Comparison of ENCODE assay signal across 8 cellular contexts in the genomic region with DNA sequence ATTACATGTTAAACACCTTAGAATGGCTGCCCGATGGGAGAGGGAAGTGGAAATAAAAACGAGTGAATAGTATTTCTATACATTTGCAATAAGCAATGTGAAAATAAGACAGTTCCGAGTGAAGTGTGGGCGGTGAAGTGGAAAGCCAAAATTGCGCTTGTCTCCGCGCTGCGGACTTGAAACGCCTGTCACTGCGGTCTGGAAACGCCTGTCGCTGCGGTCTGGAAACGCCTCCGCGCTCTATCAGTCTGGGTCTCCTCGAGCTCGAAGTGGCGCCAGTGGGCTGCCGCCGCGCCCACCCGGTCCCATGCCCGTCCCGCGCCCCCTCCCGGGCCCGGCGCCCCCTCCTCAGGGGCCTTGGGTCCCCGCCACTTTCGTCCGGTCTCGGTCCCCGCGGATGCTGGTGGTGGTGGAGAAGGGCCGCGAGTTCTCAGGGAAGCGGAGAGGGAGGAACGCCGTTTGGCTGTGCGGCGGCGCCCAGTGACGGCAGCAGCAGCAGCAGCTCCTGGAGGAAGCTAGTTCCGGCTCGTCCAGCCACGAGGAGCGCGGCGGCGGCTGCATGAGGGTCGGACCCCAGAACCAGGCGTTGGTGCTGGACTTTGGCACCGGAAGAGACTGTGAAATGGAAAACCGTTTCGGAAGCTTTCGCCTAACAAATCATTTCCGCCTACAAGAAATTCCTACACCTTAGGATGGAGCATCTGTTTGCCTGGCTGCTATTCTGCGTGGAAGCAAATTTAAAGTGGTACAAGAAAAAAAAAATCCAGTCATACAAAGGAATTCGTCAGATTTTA. TPM values are rescaled to one million over a fixed set of nuclear protein-coding genes. Genes with fewer than 3 reads are reported as not detected.
A peak's percentile ranks its signal among the peaks of the same experiment; 100 is the strongest.
DNase-seq lines count a peak whose midpoint lies in the region; ATAC-seq, FAIRE-seq and TF ChIP-seq lines count a peak whose summit lies in the region.

No MANE protein-coding gene starts in this region.

- FAIRE-seq in small intestine (lab: Jason Lieb, UNC) = no peak

- peak overlapping the region; percentile 48 for H3K27ac ChIP-seq in HEK293 (ENCODE audit: extremely low read depth, low read depth, low read length)
- H3K27ac ChIP-seq in small intestine (ENCODE audit: low read depth in 1 of 2, low read length in 1 of 2) = peak overlapping the region; percentile 85 to 91

- intact Hi-C loops in Calu3 (cut with micrococcal nuclease; ENCODE audit: unreplicated experiment) = loop anchor here (5.0 kb wide), 1 partner anchor 121 kb away; no protein-coding TSS in a partner anchor

- POLR2A ChIA-PET in HEK293 (lab: Yijun Ruan, JAX) = interaction anchor here (0.6 to 1.6 kb wide), 7 partner anchors 8 to 146 kb away, joined by 3 to 12 read pairs (median 4); partner anchors contain the start of genes KCNJ11, NUCB2 and PIK3C2A

- no TSS peak for BruUV-seq in Calu3 (replicated peaks; lab: Mats Ljungman, UMichigan)

- TF ChIP-seq CTCF in Calu3 (IDR thresholded peaks at IDR 0.05; ENCODE audit: unreplicated experiment) (no peak), HEK293 (tag by site-specific recombination; IDR thresholded peaks at IDR 0.05) (peak; percentile 68), WI38 (IDR thresholded peaks at IDR 0.05; ENCODE audit: low read depth, low read length) (no peak), cardiac fibroblast (IDR thresholded peaks at IDR 0.05; ENCODE audit: low read depth, low read length) (no peak)

- whole genome bisulfite sequencing in small intestine, 3 donors = 0 to 1% (median 0%) methylated on average over 50 to 60 of the region's 60 CpGs

- H3K36me3 ChIP-seq in HEK293 (ENCODE audit: control insufficient read depth in 2 of 2, insufficient read depth in 1 of 2, low read length in 2 of 2) (peaks cover 0 to 11% of the 10 kb centered on the region in 2 experiments; a peak in 1 of 3 replicates), small intestine (ENCODE audit: control insufficient read depth in 2 of 2, insufficient read depth in 2 of 2, low read length in 2 of 2) (peaks cover 0 to 11% of the 10 kb centered on the region in 2 donors)

- H3K4me3 ChIP-seq in HEK293 (ENCODE audit: low read depth, low read length) (peak overlapping the region; percentile 59), WI38 (ENCODE audit: low read depth, low read length) (peak overlapping the region; percentile 75), cardiac fibroblast (replicated peaks in 1 of 2; ENCODE audit: low read depth in 2 of 2, low read length in 2 of 2) (peak overlapping the region; percentile 56), small intestine (ENCODE audit: low read depth in 1 of 2, low read length in 2 of 2) (peak overlapping the region; percentile 65 to 77)

- H3K4me1 ChIP-seq in HEK293 (ENCODE audit: control insufficient read depth, insufficient read depth, low read length) = no peaks in the 10 kb centered on the region
- H3K4me1 ChIP-seq in small intestine (ENCODE audit: control insufficient read depth in 2 of 2, insufficient read depth in 1 of 2, low read depth in 1 of 2, low read length in 1 of 2) = no peaks in the 10 kb centered on the region

- no peaks in the 10 kb centered on the region for H3K27me3 Mint-ChIP-seq in Calu3 (ENCODE audit: unreplicated experiment)

- no peaks in the 10 kb centered on the region for H3K9me3 ChIP-seq in HEK293 (ENCODE audit: control insufficient read depth, insufficient read depth, low read depth, low read length)
- no peaks in the 10 kb centered on the region for H3K9me3 ChIP-seq in small intestine (ENCODE audit: control insufficient read depth, low read depth)

- no peak for ATAC-seq in GM21528 (IDR thresholded peaks at IDR 0.05; ENCODE audit: low FRiP score, unreplicated experiment)

- no peaks in the 10 kb centered on the region for H3K27me3 ChIP-seq in small intestine (ENCODE audit: control insufficient read depth in 2 of 2, insufficient read depth in 2 of 2, low read length in 2 of 2)

- peak overlapping the region; percentile 70 for H3K4me3 Mint-ChIP-seq in Calu3 (ENCODE audit: low read depth, unreplicated experiment)

- peaks cover 33% of the 10 kb centered on the region for H3K36me3 Mint-ChIP-seq in Calu3 (ENCODE audit: insufficient read depth, unreplicated experiment)

- H3K9me3 Mint-ChIP-seq in Calu3 (ENCODE audit: low read depth, unreplicated experiment) = no peaks in the 10 kb centered on the region

- CTCF ChIA-PET in Calu3 (lab: Charles Lee) = interaction anchor here (0.5 to 3.1 kb wide), 5 partner anchors 12 to 174 kb away, joined by 3 to 19 read pairs (median 6); no protein-coding TSS in a partner anchor
- CTCF ChIA-PET in HEK293 (lab: Yijun Ruan, JAX) = interaction anchor here (0.7 to 3.4 kb wide), 23 partner anchors 8 to 1651 kb away, joined by 3 to 35 read pairs (median 5); no protein-coding TSS in a partner anchor

- H3K27ac Mint-ChIP-seq in Calu3 (ENCODE audit: unreplicated experiment) = peak overlapping the region; percentile 58

- DNase-seq in Calu3 (peak; percentile 75), NCI-H2196 (lab: John Stamatoyannopoulos, UW; ENCODE audit: unreplicated experiment) (peak; percentile 56), cardiac fibroblast (ENCODE audit: low read depth in 2 of 2) (peak; percentile 78 to 88), inferior parietal cortex (ENCODE audit: extremely low spot score) (peak; percentile 57), small intestine (peak; percentile 87)

- peaks cover 12% of the 10 kb centered on the region for H3K4me1 Mint-ChIP-seq in Calu3 (ENCODE audit: low read depth, unreplicated experiment)

TF ChIP-seq in HEK293, 187 proteins besides CTCF, POLR2A, EP300 and RAD21 (continues in another document):
- TF ChIP-seq ZBTB11 (tag by site-specific recombination; conservative IDR thresholded peaks at IDR 0.05; ENCODE audit: low read depth) (peak; percentile 94), ZNF549 (tag by site-specific recombination; IDR thresholded peaks at IDR 0.05) (no peak)
- TF ChIP-seq, protein P1, sequence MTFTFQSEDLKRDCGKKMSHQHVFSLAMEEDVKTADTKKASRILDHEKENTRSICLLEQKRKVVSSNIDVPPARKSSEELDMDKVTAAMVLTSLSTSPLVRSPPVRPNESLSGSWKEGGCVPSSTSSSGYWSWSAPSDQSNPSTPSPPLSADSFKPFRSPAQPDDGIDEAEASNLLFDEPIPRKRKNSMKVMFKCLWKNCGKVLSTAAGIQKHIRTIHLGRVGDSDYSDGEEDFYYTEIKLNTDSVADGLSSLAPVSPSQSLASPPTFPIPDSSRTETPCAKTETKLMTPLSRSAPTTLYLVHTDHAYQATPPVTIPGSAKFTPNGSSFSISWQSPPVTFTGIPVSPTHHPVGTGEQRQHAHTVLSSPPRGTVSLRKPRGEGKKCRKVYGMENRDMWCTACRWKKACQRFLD (tag by site-specific recombination; IDR thresholded peaks at IDR 0.05) = no peak

RNA-seq across cellular contexts. Expression of gene NCR3LG1, which starts 1.8 kb away (rescaled TPM):
- total RNA-seq in Calu3 (2022) = 3.1 and 5.3 TPM in 2 replicates
- 1 to 10 TPM in 1 of 3 donors, under 1 TPM in 2; 0.22 to 4.5 (median 0.81) TPM for polyA plus RNA-seq in small intestine

RNA-seq across cellular contexts. Expression of gene KCNJ11, which starts 35.0 kb away (rescaled TPM):
- 2.4 and 2.9 TPM in 2 replicates for total RNA-seq in Calu3 (2022)
- polyA plus RNA-seq in small intestine = 1 to 10 TPM in 1 of 3 donors, not detected in 2; 1.9 TPM
